In the genomic region with DNA sequence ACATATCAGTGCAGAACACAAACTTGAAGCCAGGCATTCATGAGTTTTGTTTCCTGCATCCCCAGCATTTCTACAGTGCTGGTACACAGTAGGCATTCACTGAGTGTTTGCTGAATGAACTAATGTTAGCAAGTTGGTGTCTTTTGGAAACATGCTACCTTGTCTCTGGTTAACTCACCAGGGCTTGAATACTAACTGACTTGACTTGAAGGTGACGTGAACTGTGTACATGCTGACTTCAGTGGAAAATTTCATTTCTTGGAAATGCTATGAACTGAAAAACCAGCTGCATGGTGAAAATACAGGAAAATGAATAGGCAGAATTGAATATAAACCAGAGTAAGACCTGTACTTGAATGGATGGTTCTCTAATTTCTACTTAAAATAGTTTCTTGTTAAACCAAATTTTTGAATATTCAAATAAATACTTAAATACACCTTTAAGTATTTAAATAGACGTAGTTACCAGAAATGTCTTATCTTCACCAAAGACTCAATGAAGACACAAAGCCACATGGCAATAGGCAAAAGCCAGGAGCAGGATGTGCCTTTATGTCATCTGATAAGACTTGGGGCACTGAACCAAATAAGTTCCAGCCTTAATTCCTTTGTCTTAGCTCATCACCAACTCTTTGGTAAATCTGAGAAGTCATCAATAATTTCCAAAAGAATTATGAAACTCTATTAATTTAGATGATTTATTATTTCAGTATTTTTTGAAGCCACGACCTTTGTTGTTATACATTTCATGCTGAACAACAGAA, we compare ENCODE assay signal across 25 cellular contexts. TPM values are rescaled to one million over a fixed set of nuclear protein-coding genes. Genes with fewer than 3 reads are reported as not detected.
DNase-seq lines count a peak whose midpoint lies in the region; ATAC-seq and TF ChIP-seq lines count a peak whose summit lies in the region.
"Had no signal": no experiment of that assay in that cellular context is flagged by ENCODE, and none has a peak within 500 bp of the region (broad histone marks: within the 10 kb centered on the region; RNA-seq: fewer than 3 reads in every experiment).

No MANE protein-coding gene starts in this region.

- WGBS in smooth muscle cell (ENCODE audit: low lambda C conversion rate) = 74% methylated on average over 3 of the region's 3 CpGs

- peaks cover 11% of the 10 kb centered on the region for H3F3A ChIP-seq in PC-9 (ENCODE audit: insufficient read depth, low read depth)
- no peaks in the 10 kb centered on the region for H3F3A ChIP-seq in smooth muscle cell (ENCODE audit: low read depth)

- intact Hi-C loops in PC-9 (cut with micrococcal nuclease; ENCODE audit: unreplicated experiment) = no loop called here

- no peak overlapping the region for H3K4me3 ChIP-seq in PC-9
- no peak overlapping the region for H3K4me3 ChIP-seq in smooth muscle cell
- H3K4me3 ChIP-seq: BLaER1, breast epithelium, right atrium auricular region had no signal

- TF ChIP-seq CTCF in PC-9 (conservative IDR thresholded peaks at IDR 0.05) (no peak), smooth muscle cell (IDR thresholded peaks at IDR 0.05; ENCODE audit: borderline replicate concordance, insufficient read depth, poor library complexity, severe bottlenecking) (no peak), glutamatergic neuron (IDR thresholded peaks at IDR 0.05; ENCODE audit: partially characterized antibody, unreplicated experiment) (no peak), RWPE1 (conservative IDR thresholded peaks at IDR 0.05; ENCODE audit: low read depth) (no peak)

- no peak overlapping the region for H3K4me3 Mint-ChIP-seq in glutamatergic neuron (ENCODE audit: unreplicated experiment)
- H3K4me3 Mint-ChIP-seq: activated naive CD8-positive, alpha-beta T cell; H9 had no signal

- H3K27me3 Mint-ChIP-seq in glutamatergic neuron (ENCODE audit: unreplicated experiment) = no peaks in the 10 kb centered on the region

- no peak overlapping the region for H3K27ac Mint-ChIP-seq in glutamatergic neuron (ENCODE audit: unreplicated experiment)
- H3K27ac Mint-ChIP-seq: activated naive CD8-positive, alpha-beta T cell; H9 had no signal

- H3K9me3 Mint-ChIP-seq in glutamatergic neuron (ENCODE audit: unreplicated experiment) = no peaks in the 10 kb centered on the region
- H3K9me3 Mint-ChIP-seq: H9 had no signal

- H3K9me3 ChIP-seq in PC-9 (ENCODE audit: insufficient read depth, low read depth) (no peaks in the 10 kb centered on the region), smooth muscle cell (replicated peaks; ENCODE audit: low read depth) (no peaks in the 10 kb centered on the region)
- H3K9me3 ChIP-seq: BLaER1, breast epithelium, neutrophil, right atrium auricular region had no signal

- H3K36me3 ChIP-seq in PC-9 (ENCODE audit: low read depth) (no peaks in the 10 kb centered on the region), smooth muscle cell (ENCODE audit: low read depth) (no peaks in the 10 kb centered on the region)
- H3K36me3 ChIP-seq: BLaER1, breast epithelium, neutrophil, right atrium auricular region had no signal

- no peaks in the 10 kb centered on the region for H3K79me2 ChIP-seq in PC-9 (ENCODE audit: low read depth)
- H3K79me2 ChIP-seq in smooth muscle cell (ENCODE audit: low read depth) = no peaks in the 10 kb centered on the region

- no peaks in the 10 kb centered on the region for H3K36me3 Mint-ChIP-seq in glutamatergic neuron (ENCODE audit: unreplicated experiment)
- H3K36me3 Mint-ChIP-seq: activated naive CD8-positive, alpha-beta T cell had no signal

- no peak overlapping the region for H3K9ac ChIP-seq in smooth muscle cell (ENCODE audit: low read depth)
- H3K9ac ChIP-seq: BLaER1 had no signal

- CTCF ChIA-PET in PC-9 (lab: Charles Lee) = no interaction called here
- CTCF ChIA-PET in RWPE1 (lab: Yijun Ruan, JAX) = interaction anchor here (0.5 to 1.3 kb wide), 2 partner anchors 25 to 132 kb away, joined by 3 to 5 read pairs; no protein-coding TSS in a partner anchor

- no peak for ATAC-seq in GM18907 (IDR thresholded peaks at IDR 0.05; ENCODE audit: unreplicated experiment)

- H3K27me3 ChIP-seq in PC-9 (ENCODE audit: insufficient read depth, low read depth) (no peaks in the 10 kb centered on the region), smooth muscle cell (ENCODE audit: low read depth) (no peaks in the 10 kb centered on the region)
- H3K27me3 ChIP-seq: BLaER1, breast epithelium, neutrophil, right atrium auricular region had no signal

- H3K4me1 Mint-ChIP-seq in glutamatergic neuron (ENCODE audit: low read depth, unreplicated experiment) = no peaks in the 10 kb centered on the region
- H3K4me1 Mint-ChIP-seq: H9 had no signal

- POLR2A ChIA-PET in PC-9 (lab: Charles Lee; ENCODE audit: unreplicated experiment) = no interaction called here
- POLR2A ChIA-PET in RWPE1 (lab: Yijun Ruan, JAX; ENCODE audit: low non-redundant PET) = no interaction called here

- BruUV-seq in PC-9 (replicated peaks; lab: Mats Ljungman, UMichigan) = no TSS peak

- H2AFZ ChIP-seq in PC-9 (no peak overlapping the region), smooth muscle cell (ENCODE audit: low read depth) (peak overlapping the region; percentile 50)

- H3K4me1 ChIP-seq in PC-9 (replicated peaks; ENCODE audit: insufficient read depth) (peaks cover 18% of the 10 kb centered on the region), smooth muscle cell (ENCODE audit: low read depth) (no peaks in the 10 kb centered on the region)
- H3K4me1 ChIP-seq: BLaER1, breast epithelium, right atrium auricular region had no signal

- peak overlapping the region; percentile 56; the same call in 1 of the 2 replicates for H3K27ac ChIP-seq in PC-9
- peak overlapping the region; percentile 36 for H3K27ac ChIP-seq in epithelial cell of prostate
- H3K27ac ChIP-seq in smooth muscle cell (ENCODE audit: low read depth) = peak overlapping the region; percentile 13
- no peak overlapping the region for H3K27ac ChIP-seq in RWPE1
- H3K27ac ChIP-seq: BLaER1, breast epithelium, neutrophil, right atrium auricular region had no signal

- no peaks in the 10 kb centered on the region for H3K9me2 ChIP-seq in PC-9 (ENCODE audit: insufficient read depth)

- no peak overlapping the region; the same call in 1 of the 2 replicates for H3K4me2 ChIP-seq in PC-9
- peak overlapping the region; percentile 47 for H3K4me2 ChIP-seq in smooth muscle cell
- H3K4me2 ChIP-seq: BLaER1 had no signal

- H4K20me1 ChIP-seq in PC-9 (ENCODE audit: insufficient read depth) = no peaks in the 10 kb centered on the region
- H4K20me1 ChIP-seq in smooth muscle cell (ENCODE audit: low read depth) = no peaks in the 10 kb centered on the region
- H4K20me1 ChIP-seq: BLaER1 had no signal

- DNase-seq in ELR (ENCODE audit: low read depth) (peak; percentile 14), PC-9 (no peak), epithelial cell of prostate (ENCODE audit: low read depth, low spot score) (no peak), smooth muscle cell (lab: John Stamatoyannopoulos, UW; ENCODE audit: unreplicated experiment) (no peak), GOT3 (lab: John Stamatoyannopoulos, UW) (no peak), glutamatergic neuron (no peak), RWPE1 (ENCODE audit: low spot score) (no peak)
- DNase-seq: activated CD8-positive, alpha-beta memory T cell treated with anti-CD3 and anti-CD28 coated beads for 24 hours; Calu3; dermis blood vessel endothelial cell; H9; NCI-H1436 treated with DMSO at 0.1 percent for 48 hours; NCI-H2171 treated with DMSO at 0.1 percent for 48 hours; NCI-H69; stimulated activated naive CD4-positive, alpha-beta T cell treated with Interleukin-2 at 50 U/mL for 16 hours; trophoblast cell had no signal

RNA-seq across cellular contexts. Expression of a gene that starts 39.7 kb away (rescaled TPM):
- total RNA-seq in PC-9 (2021) (not detected in 2 replicates), smooth muscle cell (not detected in 2 replicates), glutamatergic neuron (ENCODE audit: unreplicated experiment) (not detected)
- 0.39 TPM in 1 of 2 replicates, not detected in the other for polyA plus RNA-seq in smooth muscle cell
- total RNA-seq: dermis blood vessel endothelial cell, epithelial cell of proximal tubule, glomerular endothelial cell, H9, lower leg skin, right atrium auricular region had no signal
